8 cellular contexts compared by ENCODE assay signal in genomic region chr7:98280296-98280695, GRCh38. TPM values are rescaled to one million over a fixed set of nuclear protein-coding genes. Genes with fewer than 3 reads are reported as not detected.
A peak's percentile ranks its signal among the peaks of the same experiment; 100 is the strongest.
DNase-seq lines count a peak whose midpoint lies in the region; ATAC-seq and TF ChIP-seq lines count a peak whose summit lies in the region.

No MANE protein-coding gene starts in this region.

- H3K79me2 ChIP-seq in trophoblast cell (ENCODE audit: control insufficient read depth, insufficient read depth, low read length, poor library complexity), result peaks cover 34% of the 10 kb centered on the region

- H3K9ac ChIP-seq in ES-I3 (ENCODE audit: low read depth, low read length) (peak overlapping the region; percentile 96), trophoblast cell (ENCODE audit: low read length) (no peak overlapping the region)

- H3K9me3 ChIP-seq in ES-I3 (ENCODE audit: control insufficient read depth, insufficient read depth, low read length), result no peaks in the 10 kb centered on the region
- H3K9me3 ChIP-seq in Peyer's patch, result no peaks in the 10 kb centered on the region
- no peaks in the 10 kb centered on the region for H3K9me3 ChIP-seq in esophagus muscularis mucosa
- H3K9me3 ChIP-seq in trophoblast cell (ENCODE audit: insufficient read depth, low read depth, low read length), result no peaks in the 10 kb centered on the region

- no peak overlapping the region for H4K8ac ChIP-seq in trophoblast cell (ENCODE audit: low read depth, low read length)

- no peak overlapping the region for H2BK5ac ChIP-seq in trophoblast cell (ENCODE audit: low read depth, low read length, poor library complexity)

- DNase-seq in Peyer's patch (no peak), esophagus muscularis mucosa (ENCODE audit: extremely low spot score) (no peak), trophoblast cell (peak in 1 of 2 donors; percentile 46), mucosa of gallbladder (ENCODE audit: low spot score) (no peak), kidney glomerular epithelial cell (lab: John Stamatoyannopoulos, UW) (no peak), inferior parietal cortex (ENCODE audit: extremely low spot score) (no peak)

- peaks cover 30% of the 10 kb centered on the region for H3K79me1 ChIP-seq in trophoblast cell (ENCODE audit: low read length)

- peak overlapping the region; percentile 69 to 99 (median 91) for H3K4me3 ChIP-seq in Peyer's patch
- H3K4me3 ChIP-seq in esophagus muscularis mucosa, result peak overlapping the region; percentile 87 to 100 (median 100)
- H3K4me3 ChIP-seq in trophoblast cell (ENCODE audit: low read depth, low read length), result no peak overlapping the region

- TF ChIP-seq EP300 in esophagus muscularis mucosa (IDR thresholded peaks at IDR 0.05), result no peak

- no peak overlapping the region for H2BK120ac ChIP-seq in trophoblast cell (ENCODE audit: insufficient read depth, low read length, poor library complexity)

- no peak for TF ChIP-seq CTCF in Peyer's patch (IDR thresholded peaks at IDR 0.05)
- no peak for TF ChIP-seq CTCF in esophagus muscularis mucosa (IDR thresholded peaks at IDR 0.05)

- peaks cover 18% of the 10 kb centered on the region; the same call in 1 of the 2 replicates for H3K4me1 ChIP-seq in ES-I3 (ENCODE audit: insufficient read depth, low read length)
- H3K4me1 ChIP-seq in Peyer's patch, result peaks cover 4 to 38% (median 24%) of the 10 kb centered on the region in 4 donors
- H3K4me1 ChIP-seq in esophagus muscularis mucosa, result peaks cover 41 to 57% (median 51%) of the 10 kb centered on the region in 4 donors
- peaks cover 24 to 33% of the 10 kb centered on the region in 2 experiments for H3K4me1 ChIP-seq in trophoblast cell (ENCODE audit: control insufficient read depth in 1 of 2, insufficient read depth in 2 of 2, low read length in 2 of 2)

- H3K4ac ChIP-seq in trophoblast cell (ENCODE audit: low read depth, low read length), result no peak overlapping the region

- no peak overlapping the region for H2BK12ac ChIP-seq in trophoblast cell (ENCODE audit: low read length)

- H3K36me3 ChIP-seq in ES-I3 (ENCODE audit: insufficient read depth, low read length), result peaks cover 4% of the 10 kb centered on the region; the same call in 1 of the 2 replicates
- H3K36me3 ChIP-seq in Peyer's patch, result no peaks in the 10 kb centered on the region
- peaks cover 0 to 7% (median 0%) of the 10 kb centered on the region in 4 donors for H3K36me3 ChIP-seq in esophagus muscularis mucosa
- peaks cover 11 to 13% of the 10 kb centered on the region in 2 experiments for H3K36me3 ChIP-seq in trophoblast cell (ENCODE audit: control insufficient read depth in 1 of 2, insufficient read depth in 2 of 2, low read length in 2 of 2)

- H3K27me3 ChIP-seq in Peyer's patch (no peaks in the 10 kb centered on the region), esophagus muscularis mucosa (no peaks in the 10 kb centered on the region), trophoblast cell (ENCODE audit: insufficient read depth, low read length) (no peaks in the 10 kb centered on the region)

- H3K27ac ChIP-seq in Peyer's patch (peak overlapping the region; percentile 76 to 99 (median 91)), esophagus muscularis mucosa (replicated peaks in 1 of 4) (peak overlapping the region; percentile 89 to 97 (median 95)), trophoblast cell (ENCODE audit: low read depth, low read length) (no peak overlapping the region)

- intact Hi-C loops in esophagus muscularis mucosa (cut with DNase I), result loop anchor here (5.0 kb wide), 1 partner anchor 33 kb away; no protein-coding TSS in a partner anchor

- no peak overlapping the region for H4K12ac ChIP-seq in trophoblast cell (ENCODE audit: low read depth, low read length)

- no peak overlapping the region for H3K23ac ChIP-seq in trophoblast cell (ENCODE audit: low read length)

- H3K14ac ChIP-seq in trophoblast cell (ENCODE audit: low read length), result no peak overlapping the region

- peak overlapping the region; percentile 95 for H3K4me2 ChIP-seq in trophoblast cell (ENCODE audit: low read length)

- ATAC-seq in HG02870 (IDR thresholded peaks at IDR 0.05; ENCODE audit: unreplicated experiment), result no peak

- no peak overlapping the region for H4K91ac ChIP-seq in trophoblast cell (ENCODE audit: low read depth, low read length)

- no peak overlapping the region for H2AFZ ChIP-seq in trophoblast cell (ENCODE audit: insufficient read depth, low read length, poor library complexity)

- no peak overlapping the region for H3K18ac ChIP-seq in trophoblast cell (ENCODE audit: low read length)

- TF ChIP-seq POLR2A in Peyer's patch (IDR thresholded peaks at IDR 0.05), result no peak
- no peak for TF ChIP-seq POLR2A in esophagus muscularis mucosa (IDR thresholded peaks at IDR 0.05; ENCODE audit: low read depth)

- no peak overlapping the region for H2AK5ac ChIP-seq in trophoblast cell (ENCODE audit: low read length)

- 56% methylated on average over 7 of the region's 7 CpGs for WGBS in esophagus muscularis mucosa
- no CpG with 5 or more reads among the region's 7 CpGs for WGBS in trophoblast cell (ENCODE audit: extremely low coverage, insufficient coverage, insufficient read length)

RNA-seq across cellular contexts. Expression of gene BRI3, which starts 1.2 kb away (rescaled TPM):
- 10 to 100 TPM; 21.5 to 91.2 (median 69.6) TPM for total RNA-seq in Peyer's patch
- total RNA-seq in esophagus muscularis mucosa, result 10 to 100 TPM; 34.5 to 74.7 (median 55.3) TPM
- polyA plus RNA-seq in trophoblast cell (2013), result 402 and 424 TPM in 2 replicates
- total RNA-seq in mucosa of gallbladder, result 198 TPM

RNA-seq across cellular contexts. Expression of gene TECPR1, which starts 28.3 kb away (rescaled TPM):
- 10 to 100 TPM; 33.8 to 74.1 (median 44.1) TPM for total RNA-seq in Peyer's patch
- total RNA-seq in esophagus muscularis mucosa, result 10 to 100 TPM; 16.1 to 32.4 (median 22.5) TPM
- polyA plus RNA-seq in trophoblast cell (2013), result 4.5 and 4.7 TPM in 2 replicates
- total RNA-seq in mucosa of gallbladder, result 42.3 TPM
